1 cellular context compared by ENCODE assay signal in the genomic region with DNA sequence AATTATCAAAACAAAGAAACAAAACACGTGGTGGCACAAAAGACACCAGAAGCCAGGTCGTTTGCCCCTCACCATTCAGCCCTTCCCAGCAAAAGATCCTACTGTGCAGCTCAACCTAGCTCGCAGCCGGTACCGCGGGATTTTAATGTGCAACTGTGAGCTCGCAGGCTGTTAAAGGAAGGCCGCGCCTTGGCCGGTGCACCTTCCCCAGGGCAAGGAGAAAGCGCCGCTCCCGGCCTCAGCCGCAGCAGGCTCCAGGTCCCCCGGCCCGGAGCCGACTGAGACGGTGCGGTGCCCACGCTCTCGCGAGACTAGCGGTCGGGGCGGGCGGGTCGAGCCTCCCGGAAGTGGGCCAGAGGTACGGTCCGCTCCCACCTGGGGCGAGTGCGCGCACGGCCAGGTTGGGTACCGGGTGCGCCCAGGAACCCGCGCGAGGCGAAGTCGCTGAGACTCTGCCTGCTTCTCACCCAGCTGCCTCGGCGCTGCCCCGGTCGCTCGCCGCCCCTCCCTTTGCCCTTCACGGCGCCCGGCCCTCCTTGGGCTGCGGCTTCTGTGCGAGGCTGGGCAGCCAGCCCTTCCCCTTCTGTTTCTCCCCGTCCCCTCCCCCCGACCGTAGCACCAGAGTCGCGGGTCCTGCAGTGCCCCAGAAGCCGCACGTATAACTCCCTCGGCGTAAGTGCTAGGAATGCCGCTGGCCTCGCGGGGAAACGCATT.
A peak's percentile ranks its signal among the peaks of the same experiment; 100 is the strongest.
TF ChIP-seq lines count a peak whose summit lies in the region.

A gene (plus strand): TSS at position 618 of the 714 bp plus-strand sequence. CDS start 682 bp downstream, outside the sequence.

TF ChIP-seq in K562, 482 proteins besides CTCF, POLR2A, EP300 and RAD21 (continued from another document and continues in another):
- TF ChIP-seq, protein P1, sequence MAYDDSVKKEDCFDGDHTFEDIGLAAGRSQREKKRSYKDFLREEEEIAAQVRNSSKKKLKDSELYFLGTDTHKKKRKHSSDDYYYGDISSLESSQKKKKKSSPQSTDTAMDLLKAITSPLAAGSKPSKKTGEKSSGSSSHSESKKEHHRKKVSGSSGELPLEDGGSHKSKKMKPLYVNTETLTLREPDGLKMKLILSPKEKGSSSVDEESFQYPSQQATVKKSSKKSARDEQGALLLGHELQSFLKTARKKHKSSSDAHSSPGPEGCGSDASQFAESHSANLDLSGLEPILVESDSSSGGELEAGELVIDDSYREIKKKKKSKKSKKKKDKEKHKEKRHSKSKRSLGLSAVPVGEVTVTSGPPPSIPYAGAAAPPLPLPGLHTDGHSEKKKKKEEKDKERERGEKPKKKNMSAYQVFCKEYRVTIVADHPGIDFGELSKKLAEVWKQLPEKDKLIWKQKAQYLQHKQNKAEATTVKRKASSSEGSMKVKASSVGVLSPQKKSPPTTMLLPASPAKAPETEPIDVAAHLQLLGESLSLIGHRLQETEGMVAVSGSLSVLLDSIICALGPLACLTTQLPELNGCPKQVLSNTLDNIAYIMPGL (CRISPR knock-in tag; IDR thresholded peaks at IDR 0.05) = 0 out of 2 replicates have a peak, but pooled peaks have one; percentile 59
- no peak for TF ChIP-seq DMBX1 (CRISPR knock-in tag; IDR thresholded peaks at IDR 0.05; ENCODE audit: borderline replicate concordance)
- no peak for TF ChIP-seq KLF13 (tag; IDR thresholded peaks at IDR 0.05; ENCODE audit: borderline replicate concordance, low read depth)
- TF ChIP-seq, protein P2, sequence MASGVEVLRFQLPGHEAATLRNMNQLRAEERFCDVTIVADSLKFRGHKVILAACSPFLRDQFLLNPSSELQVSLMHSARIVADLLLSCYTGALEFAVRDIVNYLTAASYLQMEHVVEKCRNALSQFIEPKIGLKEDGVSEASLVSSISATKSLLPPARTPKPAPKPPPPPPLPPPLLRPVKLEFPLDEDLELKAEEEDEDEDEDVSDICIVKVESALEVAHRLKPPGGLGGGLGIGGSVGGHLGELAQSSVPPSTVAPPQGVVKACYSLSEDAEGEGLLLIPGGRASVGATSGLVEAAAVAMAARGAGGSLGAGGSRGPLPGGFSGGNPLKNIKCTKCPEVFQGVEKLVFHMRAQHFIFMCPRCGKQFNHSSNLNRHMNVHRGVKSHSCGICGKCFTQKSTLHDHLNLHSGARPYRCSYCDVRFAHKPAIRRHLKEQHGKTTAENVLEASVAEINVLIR (CRISPR knock-in tag; IDR thresholded peaks at IDR 0.05) = no peak
- 0 out of 2 replicates have a peak, but pooled peaks have one; percentile 62 for TF ChIP-seq GTF2F1 (IDR thresholded peaks at IDR 0.05; ENCODE audit: low read depth, low read length)
- TF ChIP-seq, protein P3, sequence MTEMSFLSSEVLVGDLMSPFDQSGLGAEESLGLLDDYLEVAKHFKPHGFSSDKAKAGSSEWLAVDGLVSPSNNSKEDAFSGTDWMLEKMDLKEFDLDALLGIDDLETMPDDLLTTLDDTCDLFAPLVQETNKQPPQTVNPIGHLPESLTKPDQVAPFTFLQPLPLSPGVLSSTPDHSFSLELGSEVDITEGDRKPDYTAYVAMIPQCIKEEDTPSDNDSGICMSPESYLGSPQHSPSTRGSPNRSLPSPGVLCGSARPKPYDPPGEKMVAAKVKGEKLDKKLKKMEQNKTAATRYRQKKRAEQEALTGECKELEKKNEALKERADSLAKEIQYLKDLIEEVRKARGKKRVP (CRISPR knock-in tag; IDR thresholded peaks at IDR 0.05) = no peak
- TF ChIP-seq, protein P4, sequence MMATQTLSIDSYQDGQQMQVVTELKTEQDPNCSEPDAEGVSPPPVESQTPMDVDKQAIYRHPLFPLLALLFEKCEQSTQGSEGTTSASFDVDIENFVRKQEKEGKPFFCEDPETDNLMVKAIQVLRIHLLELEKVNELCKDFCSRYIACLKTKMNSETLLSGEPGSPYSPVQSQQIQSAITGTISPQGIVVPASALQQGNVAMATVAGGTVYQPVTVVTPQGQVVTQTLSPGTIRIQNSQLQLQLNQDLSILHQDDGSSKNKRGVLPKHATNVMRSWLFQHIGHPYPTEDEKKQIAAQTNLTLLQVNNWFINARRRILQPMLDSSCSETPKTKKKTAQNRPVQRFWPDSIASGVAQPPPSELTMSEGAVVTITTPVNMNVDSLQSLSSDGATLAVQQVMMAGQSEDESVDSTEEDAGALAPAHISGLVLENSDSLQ (IDR thresholded peaks at IDR 0.05) = no peak
- TF ChIP-seq E2F3 (CRISPR knock-in tag; IDR thresholded peaks at IDR 0.05) = no peak
- no peak for TF ChIP-seq NR3C1 (CRISPR knock-in tag; IDR thresholded peaks at IDR 0.05)
- TF ChIP-seq RBM22 (IDR thresholded peaks at IDR 0.05; ENCODE audit: low read depth, low read length, poor library complexity, severe bottlenecking) = peak; percentile 24
- TF ChIP-seq NFATC3 (IDR thresholded peaks at IDR 0.05) = no peak
- TF ChIP-seq, protein P5, sequence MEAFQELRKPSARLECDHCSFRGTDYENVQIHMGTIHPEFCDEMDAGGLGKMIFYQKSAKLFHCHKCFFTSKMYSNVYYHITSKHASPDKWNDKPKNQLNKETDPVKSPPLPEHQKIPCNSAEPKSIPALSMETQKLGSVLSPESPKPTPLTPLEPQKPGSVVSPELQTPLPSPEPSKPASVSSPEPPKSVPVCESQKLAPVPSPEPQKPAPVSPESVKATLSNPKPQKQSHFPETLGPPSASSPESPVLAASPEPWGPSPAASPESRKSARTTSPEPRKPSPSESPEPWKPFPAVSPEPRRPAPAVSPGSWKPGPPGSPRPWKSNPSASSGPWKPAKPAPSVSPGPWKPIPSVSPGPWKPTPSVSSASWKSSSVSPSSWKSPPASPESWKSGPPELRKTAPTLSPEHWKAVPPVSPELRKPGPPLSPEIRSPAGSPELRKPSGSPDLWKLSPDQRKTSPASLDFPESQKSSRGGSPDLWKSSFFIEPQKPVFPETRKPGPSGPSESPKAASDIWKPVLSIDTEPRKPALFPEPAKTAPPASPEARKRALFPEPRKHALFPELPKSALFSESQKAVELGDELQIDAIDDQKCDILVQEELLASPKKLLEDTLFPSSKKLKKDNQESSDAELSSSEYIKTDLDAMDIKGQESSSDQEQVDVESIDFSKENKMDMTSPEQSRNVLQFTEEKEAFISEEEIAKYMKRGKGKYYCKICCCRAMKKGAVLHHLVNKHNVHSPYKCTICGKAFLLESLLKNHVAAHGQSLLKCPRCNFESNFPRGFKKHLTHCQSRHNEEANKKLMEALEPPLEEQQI (IDR thresholded peaks at IDR 0.05) = no peak
- TF ChIP-seq MBD2 (IDR thresholded peaks at IDR 0.05; ENCODE audit: borderline replicate concordance, low read depth) = peak; percentile 64; the same call in 1 of the 2 replicates
- TF ChIP-seq POLR2AphosphoS5 (IDR thresholded peaks at IDR 0.05; ENCODE audit: control insufficient read depth, insufficient read depth, low read depth, low read length) = peak; percentile 76
- TF ChIP-seq KDM5B (IDR thresholded peaks at IDR 0.05; ENCODE audit: insufficient replicate concordance, low read depth, low read length) = peak; percentile 90
- no peak for TF ChIP-seq ZNF41 (CRISPR knock-in tag; conservative IDR thresholded peaks at IDR 0.05)
- TF ChIP-seq NR2F6 (CRISPR knock-in tag; IDR thresholded peaks at IDR 0.05) = no peak
- no peak for TF ChIP-seq HDAC6 (IDR thresholded peaks at IDR 0.05; ENCODE audit: low read depth, low read length)
- TF ChIP-seq OTX1 (CRISPR knock-in tag; IDR thresholded peaks at IDR 0.05) = peak; percentile 80; the same call in 1 of the 2 replicates
- no peak; the same call in 1 of the 2 replicates for TF ChIP-seq HIVEP1 (CRISPR knock-in tag; IDR thresholded peaks at IDR 0.05)
- TF ChIP-seq POLR2G (IDR thresholded peaks at IDR 0.05; ENCODE audit: low read depth, low read length) = peak; percentile 97
- TF ChIP-seq MTA2 (IDR thresholded peaks at IDR 0.05; ENCODE audit: low read depth) = no peak
- TF ChIP-seq ZNF12 (CRISPR knock-in tag; IDR thresholded peaks at IDR 0.05) = peak; percentile 52; the same call in 1 of the 2 replicates
- TF ChIP-seq, protein P6, sequence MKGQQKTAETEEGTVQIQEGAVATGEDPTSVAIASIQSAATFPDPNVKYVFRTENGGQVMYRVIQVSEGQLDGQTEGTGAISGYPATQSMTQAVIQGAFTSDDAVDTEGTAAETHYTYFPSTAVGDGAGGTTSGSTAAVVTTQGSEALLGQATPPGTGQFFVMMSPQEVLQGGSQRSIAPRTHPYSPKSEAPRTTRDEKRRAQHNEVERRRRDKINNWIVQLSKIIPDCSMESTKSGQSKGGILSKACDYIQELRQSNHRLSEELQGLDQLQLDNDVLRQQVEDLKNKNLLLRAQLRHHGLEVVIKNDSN (CRISPR knock-in tag; IDR thresholded peaks at IDR 0.05) = no peak
- no peak for TF ChIP-seq NR4A1 (CRISPR knock-in tag; IDR thresholded peaks at IDR 0.05)
- no peak; the same call in 1 of the 2 replicates for TF ChIP-seq NR4A1 (tag; IDR thresholded peaks at IDR 0.05)
- TF ChIP-seq, protein P7, sequence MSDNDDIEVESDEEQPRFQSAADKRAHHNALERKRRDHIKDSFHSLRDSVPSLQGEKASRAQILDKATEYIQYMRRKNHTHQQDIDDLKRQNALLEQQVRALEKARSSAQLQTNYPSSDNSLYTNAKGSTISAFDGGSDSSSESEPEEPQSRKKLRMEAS (CRISPR knock-in tag; IDR thresholded peaks at IDR 0.05) = peak; percentile 82
- TF ChIP-seq ZNF77 (CRISPR knock-in tag; IDR thresholded peaks at IDR 0.05) = no peak
- peak; percentile 70; the same call in 1 of the 2 replicates for TF ChIP-seq KAT7 (CRISPR knock-in tag; IDR thresholded peaks at IDR 0.05; ENCODE audit: borderline replicate concordance)
- TF ChIP-seq ERF (CRISPR knock-in tag; IDR thresholded peaks at IDR 0.05) = peak; percentile 83; the same call in 1 of the 2 replicates
- TF ChIP-seq, protein P8, sequence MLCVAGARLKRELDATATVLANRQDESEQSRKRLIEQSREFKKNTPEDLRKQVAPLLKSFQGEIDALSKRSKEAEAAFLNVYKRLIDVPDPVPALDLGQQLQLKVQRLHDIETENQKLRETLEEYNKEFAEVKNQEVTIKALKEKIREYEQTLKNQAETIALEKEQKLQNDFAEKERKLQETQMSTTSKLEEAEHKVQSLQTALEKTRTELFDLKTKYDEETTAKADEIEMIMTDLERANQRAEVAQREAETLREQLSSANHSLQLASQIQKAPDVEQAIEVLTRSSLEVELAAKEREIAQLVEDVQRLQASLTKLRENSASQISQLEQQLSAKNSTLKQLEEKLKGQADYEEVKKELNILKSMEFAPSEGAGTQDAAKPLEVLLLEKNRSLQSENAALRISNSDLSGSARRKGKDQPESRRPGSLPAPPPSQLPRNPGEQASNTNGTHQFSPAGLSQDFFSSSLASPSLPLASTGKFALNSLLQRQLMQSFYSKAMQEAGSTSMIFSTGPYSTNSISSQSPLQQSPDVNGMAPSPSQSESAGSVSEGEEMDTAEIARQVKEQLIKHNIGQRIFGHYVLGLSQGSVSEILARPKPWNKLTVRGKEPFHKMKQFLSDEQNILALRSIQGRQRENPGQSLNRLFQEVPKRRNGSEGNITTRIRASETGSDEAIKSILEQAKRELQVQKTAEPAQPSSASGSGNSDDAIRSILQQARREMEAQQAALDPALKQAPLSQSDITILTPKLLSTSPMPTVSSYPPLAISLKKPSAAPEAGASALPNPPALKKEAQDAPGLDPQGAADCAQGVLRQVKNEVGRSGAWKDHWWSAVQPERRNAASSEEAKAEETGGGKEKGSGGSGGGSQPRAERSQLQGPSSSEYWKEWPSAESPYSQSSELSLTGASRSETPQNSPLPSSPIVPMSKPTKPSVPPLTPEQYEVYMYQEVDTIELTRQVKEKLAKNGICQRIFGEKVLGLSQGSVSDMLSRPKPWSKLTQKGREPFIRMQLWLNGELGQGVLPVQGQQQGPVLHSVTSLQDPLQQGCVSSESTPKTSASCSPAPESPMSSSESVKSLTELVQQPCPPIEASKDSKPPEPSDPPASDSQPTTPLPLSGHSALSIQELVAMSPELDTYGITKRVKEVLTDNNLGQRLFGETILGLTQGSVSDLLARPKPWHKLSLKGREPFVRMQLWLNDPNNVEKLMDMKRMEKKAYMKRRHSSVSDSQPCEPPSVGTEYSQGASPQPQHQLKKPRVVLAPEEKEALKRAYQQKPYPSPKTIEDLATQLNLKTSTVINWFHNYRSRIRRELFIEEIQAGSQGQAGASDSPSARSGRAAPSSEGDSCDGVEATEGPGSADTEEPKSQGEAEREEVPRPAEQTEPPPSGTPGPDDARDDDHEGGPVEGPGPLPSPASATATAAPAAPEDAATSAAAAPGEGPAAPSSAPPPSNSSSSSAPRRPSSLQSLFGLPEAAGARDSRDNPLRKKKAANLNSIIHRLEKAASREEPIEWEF (CRISPR knock-in tag; IDR thresholded peaks at IDR 0.05) = no peak
- TF ChIP-seq, protein P9, sequence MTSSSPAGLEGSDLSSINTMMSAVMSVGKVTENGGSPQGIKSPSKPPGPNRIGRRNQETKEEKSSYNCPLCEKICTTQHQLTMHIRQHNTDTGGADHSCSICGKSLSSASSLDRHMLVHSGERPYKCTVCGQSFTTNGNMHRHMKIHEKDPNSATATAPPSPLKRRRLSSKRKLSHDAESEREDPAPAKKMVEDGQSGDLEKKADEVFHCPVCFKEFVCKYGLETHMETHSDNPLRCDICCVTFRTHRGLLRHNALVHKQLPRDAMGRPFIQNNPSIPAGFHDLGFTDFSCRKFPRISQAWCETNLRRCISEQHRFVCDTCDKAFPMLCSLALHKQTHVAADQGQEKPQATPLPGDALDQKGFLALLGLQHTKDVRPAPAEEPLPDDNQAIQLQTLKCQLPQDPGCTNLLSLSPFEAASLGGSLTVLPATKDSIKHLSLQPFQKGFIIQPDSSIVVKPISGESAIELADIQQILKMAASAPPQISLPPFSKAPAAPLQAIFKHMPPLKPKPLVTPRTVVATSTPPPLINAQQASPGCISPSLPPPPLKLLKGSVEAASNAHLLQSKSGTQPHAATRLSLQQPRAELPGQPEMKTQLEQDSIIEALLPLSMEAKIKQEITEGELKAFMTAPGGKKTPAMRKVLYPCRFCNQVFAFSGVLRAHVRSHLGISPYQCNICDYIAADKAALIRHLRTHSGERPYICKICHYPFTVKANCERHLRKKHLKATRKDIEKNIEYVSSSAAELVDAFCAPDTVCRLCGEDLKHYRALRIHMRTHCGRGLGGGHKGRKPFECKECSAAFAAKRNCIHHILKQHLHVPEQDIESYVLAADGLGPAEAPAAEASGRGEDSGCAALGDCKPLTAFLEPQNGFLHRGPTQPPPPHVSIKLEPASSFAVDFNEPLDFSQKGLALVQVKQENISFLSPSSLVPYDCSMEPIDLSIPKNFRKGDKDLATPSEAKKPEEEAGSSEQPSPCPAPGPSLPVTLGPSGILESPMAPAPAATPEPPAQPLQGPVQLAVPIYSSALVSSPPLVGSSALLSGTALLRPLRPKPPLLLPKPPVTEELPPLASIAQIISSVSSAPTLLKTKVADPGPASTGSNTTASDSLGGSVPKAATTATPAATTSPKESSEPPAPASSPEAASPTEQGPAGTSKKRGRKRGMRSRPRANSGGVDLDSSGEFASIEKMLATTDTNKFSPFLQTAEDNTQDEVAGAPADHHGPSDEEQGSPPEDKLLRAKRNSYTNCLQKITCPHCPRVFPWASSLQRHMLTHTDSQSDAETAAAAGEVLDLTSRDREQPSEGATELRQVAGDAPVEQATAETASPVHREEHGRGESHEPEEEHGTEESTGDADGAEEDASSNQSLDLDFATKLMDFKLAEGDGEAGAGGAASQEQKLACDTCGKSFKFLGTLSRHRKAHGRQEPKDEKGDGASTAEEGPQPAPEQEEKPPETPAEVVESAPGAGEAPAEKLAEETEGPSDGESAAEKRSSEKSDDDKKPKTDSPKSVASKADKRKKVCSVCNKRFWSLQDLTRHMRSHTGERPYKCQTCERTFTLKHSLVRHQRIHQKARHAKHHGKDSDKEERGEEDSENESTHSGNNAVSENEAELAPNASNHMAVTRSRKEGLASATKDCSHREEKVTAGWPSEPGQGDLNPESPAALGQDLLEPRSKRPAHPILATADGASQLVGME (CRISPR knock-in tag; IDR thresholded peaks at IDR 0.05) = 0 out of 2 replicates have a peak, but pooled peaks have one; percentile 36
- TF ChIP-seq ILK (tag; IDR thresholded peaks at IDR 0.05; ENCODE audit: borderline replicate concordance, low read depth) = no peak
